ENCODE assay signal across 10 cellular contexts in the genomic region with DNA sequence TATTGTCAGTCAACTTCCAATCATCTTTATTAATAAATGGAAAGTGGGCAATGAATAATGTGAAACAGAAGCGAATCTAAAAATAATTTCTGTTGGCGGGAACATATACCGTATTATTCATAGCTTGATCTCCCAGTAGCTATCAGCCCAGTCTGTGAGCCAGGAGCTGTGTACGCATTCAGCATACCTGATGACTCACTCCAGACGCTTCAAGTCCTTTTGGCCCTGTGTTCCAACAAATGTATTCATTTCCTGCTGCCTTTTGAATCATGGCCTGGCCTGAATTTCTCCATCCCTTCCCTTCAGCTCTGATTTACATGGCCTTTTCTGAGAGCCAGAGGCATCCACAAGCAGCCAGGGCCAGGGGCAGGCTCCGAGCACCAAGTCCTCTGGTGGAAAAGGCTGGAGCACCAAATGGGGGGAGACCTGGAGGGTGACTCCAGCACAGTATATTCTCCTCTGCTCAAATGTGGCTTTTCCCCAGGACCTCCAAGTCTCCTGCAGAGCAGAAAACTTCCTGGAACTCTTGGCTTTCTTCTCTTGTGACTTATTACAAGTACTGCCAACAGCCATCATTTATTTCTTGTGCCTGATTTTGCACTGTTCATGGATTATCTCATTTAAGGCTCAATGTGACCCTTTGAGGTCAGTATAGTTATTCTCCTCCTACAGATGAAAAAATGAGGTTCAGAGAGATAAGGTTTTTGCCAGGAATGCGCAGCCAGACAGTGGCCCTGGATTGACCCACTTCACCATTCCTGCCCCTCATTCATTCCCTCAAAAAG.
DNase-seq lines count a peak whose midpoint lies in the region; FAIRE-seq and TF ChIP-seq lines count a peak whose summit lies in the region.
"Had no signal": no experiment of that assay in that cellular context is flagged by ENCODE, and none has a peak within 500 bp of the region (broad histone marks: within the 10 kb centered on the region; RNA-seq: fewer than 3 reads in every experiment).

No MANE protein-coding gene starts in this region.

- H2AFZ ChIP-seq in endothelial cell of umbilical vein (ENCODE audit: low read depth, low read length) (peak overlapping the region; percentile 66), neuronal stem cell (ENCODE audit: low read length) (peak overlapping the region; percentile 32)

- POLR2A ChIA-PET in endothelial cell of umbilical vein (lab: Charles Lee), result no interaction called here

- H3K79me2 ChIP-seq in endothelial cell of umbilical vein (ENCODE audit: control insufficient read depth, insufficient read depth, low read length), result no peaks in the 10 kb centered on the region

- CTCF ChIA-PET in endothelial cell of umbilical vein (lab: Charles Lee), result interaction anchor here (0.8 kb wide), 2 partner anchors 117 to 692 kb away, joined by 3 read pairs; no protein-coding TSS in a partner anchor

- H2BK5ac ChIP-seq in neuronal stem cell (ENCODE audit: low read length), result no peak overlapping the region

- H3K79me1 ChIP-seq in neuronal stem cell (ENCODE audit: low read depth, low read length), result no peaks in the 10 kb centered on the region

- H4K91ac ChIP-seq in neuronal stem cell (ENCODE audit: low read depth, low read length, poor library complexity), result no peak overlapping the region

- H4K8ac ChIP-seq in neuronal stem cell (ENCODE audit: low read depth, low read length), result no peak overlapping the region

- no TSS peak for BruUV-seq in endothelial cell of umbilical vein (replicated peaks; lab: Mats Ljungman, UMichigan)

- no peak overlapping the region for H2BK12ac ChIP-seq in neuronal stem cell (ENCODE audit: low read length)

- FAIRE-seq in endothelial cell of umbilical vein (lab: Jason Lieb, UNC), result peak; percentile 97

- H3K36me3 ChIP-seq in endothelial cell of umbilical vein (ENCODE audit: control insufficient read depth in 2 of 2, extremely low read depth in 1 of 2, insufficient read depth in 2 of 2, low read length in 2 of 2), result no peaks in the 10 kb centered on the region
- H3K36me3 ChIP-seq in neuronal stem cell (replicated peaks in 1 of 2; ENCODE audit: control insufficient read depth in 2 of 2, insufficient read depth in 2 of 2, low read length in 2 of 2), result no peaks in the 10 kb centered on the region

- no peak overlapping the region for H3K23ac ChIP-seq in neuronal stem cell (ENCODE audit: low read depth, low read length, poor library complexity)

- peak overlapping the region; percentile 22 for H3K4me2 ChIP-seq in endothelial cell of umbilical vein (ENCODE audit: insufficient read depth, low read length)
- no peak overlapping the region for H3K4me2 ChIP-seq in neuronal stem cell (ENCODE audit: insufficient read depth, low read length, poor library complexity, severe bottlenecking)

- no peaks in the 10 kb centered on the region for H4K20me1 ChIP-seq in endothelial cell of umbilical vein (replicated peaks; ENCODE audit: control insufficient read depth, extremely low read depth, insufficient read depth, low read length)

- intact Hi-C loops in endothelial cell of umbilical vein (cut with micrococcal nuclease), result loop anchor here (5.0 kb wide), 1 partner anchor 119 kb away; no protein-coding TSS in a partner anchor

- H3K4me1 ChIP-seq in endothelial cell of umbilical vein (ENCODE audit: control insufficient read depth, extremely low read depth, insufficient read depth, low read length) (peaks cover 11% of the 10 kb centered on the region), neuronal stem cell (ENCODE audit: control insufficient read depth in 2 of 2, insufficient read depth in 1 of 2, low read depth in 1 of 2, low read length in 2 of 2) (peaks cover 0 to 2% of the 10 kb centered on the region in 2 donors)

- no peaks in the 10 kb centered on the region for H3K9me1 ChIP-seq in endothelial cell of umbilical vein (replicated peaks; ENCODE audit: control insufficient read depth, extremely low read depth, insufficient read depth, low read length)

- TF ChIP-seq POLR2A in endothelial cell of umbilical vein (IDR thresholded peaks at IDR 0.05; ENCODE audit: low read depth, low read length), result no peak

- H3K27ac ChIP-seq in endothelial cell of umbilical vein (ENCODE audit: insufficient read depth, low read depth, low read length) (peak overlapping the region; percentile 78), neuronal stem cell (replicated peaks; ENCODE audit: low read length) (no peak overlapping the region)

- H3K9ac ChIP-seq in endothelial cell of umbilical vein (replicated peaks; ENCODE audit: extremely low read depth, insufficient read depth, low read length) (peak overlapping the region; percentile 35), neuronal stem cell (ENCODE audit: low read depth, low read length, poor library complexity) (no peak overlapping the region)

- H2BK120ac ChIP-seq in neuronal stem cell (ENCODE audit: low read depth, low read length), result no peak overlapping the region

- H2AK5ac ChIP-seq in neuronal stem cell (ENCODE audit: low read depth, low read length), result no peak overlapping the region

- H3K4ac ChIP-seq in neuronal stem cell (ENCODE audit: low read length), result no peak overlapping the region

- H3K27me3 ChIP-seq in endothelial cell of umbilical vein (ENCODE audit: control insufficient read depth in 2 of 2, insufficient read depth in 2 of 2, low read length in 2 of 2), result no peaks in the 10 kb centered on the region
- no peaks in the 10 kb centered on the region for H3K27me3 ChIP-seq in neuronal stem cell (ENCODE audit: control insufficient read depth in 3 of 3, insufficient read depth in 3 of 3, low read depth in 1 of 3, low read length in 3 of 3)

- no peaks in the 10 kb centered on the region for H3K9me3 ChIP-seq in endothelial cell of umbilical vein (replicated peaks; ENCODE audit: control insufficient read depth, insufficient read depth, low read length)
- H3K9me3 ChIP-seq in neuronal stem cell (replicated peaks in 1 of 2; ENCODE audit: control insufficient read depth in 2 of 2, insufficient read depth in 1 of 2, low read depth in 1 of 2, low read length in 2 of 2), result peaks cover 0 to 3% of the 10 kb centered on the region in 2 donors

- no peak for TF ChIP-seq CTCF in AG10803 (conservative IDR thresholded peaks at IDR 0.05; ENCODE audit: low read length)
- TF ChIP-seq CTCF in endothelial cell of umbilical vein (IDR thresholded peaks at IDR 0.05; ENCODE audit: extremely low read depth in 1 of 2, insufficient read depth in 1 of 2, low read depth in 1 of 2, low read length in 2 of 2), result no peak

- H2BK15ac ChIP-seq in neuronal stem cell (ENCODE audit: low read length), result no peak overlapping the region

- DNase-seq in AG10803 (ENCODE audit: low read depth) (peak; percentile 97), NCI-H460 (ENCODE audit: extremely low read depth, low read depth) (peak; percentile 48), endothelial cell of umbilical vein (ENCODE audit: low read depth, low spot score) (peak; percentile 78), neuronal stem cell (ENCODE audit: low spot score) (no peak), DMS114 treated with DMSO at 0.1 percent for 48 hours (lab: John Stamatoyannopoulos, UW; ENCODE audit: unreplicated experiment) (no peak), ecto neural progenitor cell (ENCODE audit: low spot score) (no peak), NCI-H2081 treated with DMSO at 0.1 percent for 48 hours (lab: John Stamatoyannopoulos, UW) (no peak)
- no peak for DNase-seq in effector CD8-positive, alpha-beta T cell (lab: John Stamatoyannopoulos, UW)
- DNase-seq: activated naive CD4-positive, alpha-beta T cell treated with anti-CD3 and anti-CD28 coated beads for 36 hours; left colon had no signal

- dilution Hi-C loops in endothelial cell of umbilical vein (cut with MboI; ENCODE audit: extremely low pct_ligation_motif_present, low sequenced_read_pairs), result no loop called here

- H3K18ac ChIP-seq in neuronal stem cell (ENCODE audit: low read length), result no peak overlapping the region

- WGBS in neuronal stem cell (ENCODE audit: extremely low coverage in 2 of 2, insufficient read length in 2 of 2, insufficient replicate concordance in 1 of 2), 2 donors, result no CpG with 5 or more reads among the region's 7 CpGs

- no peak overlapping the region for H3K14ac ChIP-seq in neuronal stem cell (ENCODE audit: low read length)

- no peak overlapping the region for H3K4me3 ChIP-seq in AG10803 (ENCODE audit: low read length)
- no peak overlapping the region for H3K4me3 ChIP-seq in endothelial cell of umbilical vein (replicated peaks in 1 of 3; ENCODE audit: insufficient read depth in 1 of 3, low read depth in 1 of 3, low read length in 3 of 3)
- H3K4me3 ChIP-seq in neuronal stem cell (ENCODE audit: low read length in 2 of 2), result no peak overlapping the region

TF ChIP-seq in endothelial cell of umbilical vein, 7 proteins besides CTCF, POLR2A, EP300 and RAD21:
- TF ChIP-seq MYC (IDR thresholded peaks at IDR 0.05; ENCODE audit: low read depth, low read length), result no peak
- no peak for TF ChIP-seq MAX (IDR thresholded peaks at IDR 0.05; ENCODE audit: insufficient read depth, insufficient read length)
- TF ChIP-seq JUN (IDR thresholded peaks at IDR 0.05; ENCODE audit: borderline replicate concordance, insufficient read depth, insufficient read length, low read depth), result peak; percentile 77
- no peak for TF ChIP-seq EZH2 (IDR thresholded peaks at IDR 0.05; ENCODE audit: borderline replicate concordance, low read depth, low read length, severe bottlenecking)
- no peak for TF ChIP-seq GATA2 (IDR thresholded peaks at IDR 0.05; ENCODE audit: insufficient read depth, insufficient read length, low read depth, low read length)
- TF ChIP-seq FOS (IDR thresholded peaks at IDR 0.05; ENCODE audit: borderline replicate concordance, insufficient read depth, low read length), result peak; percentile 92
- peak; percentile 47 for TF ChIP-seq POLR2AphosphoS5 (IDR thresholded peaks at IDR 0.05; ENCODE audit: insufficient read depth, low read depth, low read length)

Comparison
In these comparisons a context has a peak if more than half of its experiments do, and no peak if none do; other contexts are left out.
1. DNase-seq: peak in AG10803 (single experiment), NCI-H460 (single experiment) and endothelial cell of umbilical vein (single experiment); none in neuronal stem cell (single experiment), DMS114 treated with DMSO at 0.1 percent for 48 hours (single experiment), ecto neural progenitor cell (single experiment), NCI-H2081 treated with DMSO at 0.1 percent for 48 hours (single experiment) and effector CD8-positive, alpha-beta T cell (single experiment).